In genomic region chr13:99357149-99357596, GRCh38 we compare ENCODE assay signal across 8 cellular contexts. TPM values are rescaled to one million over a fixed set of nuclear protein-coding genes. Genes with fewer than 3 reads are reported as not detected.
DNase-seq lines count a peak whose midpoint lies in the region; ATAC-seq, FAIRE-seq and TF ChIP-seq lines count a peak whose summit lies in the region.

No MANE protein-coding gene starts in this region.

- H3K9me3 ChIP-seq in small intestine (ENCODE audit: control insufficient read depth, low read depth) = no peaks in the 10 kb centered on the region

- no peak overlapping the region for H2BK5ac ChIP-seq in mesendoderm (ENCODE audit: low read length)

- H3K23ac ChIP-seq in mesendoderm (ENCODE audit: low read length) = no peak overlapping the region

- 46 to 81% (median 62%) methylated on average over 8 of the region's 8 CpGs for WGBS in small intestine, 3 donors
- no CpG with 5 or more reads among the region's 8 CpGs for WGBS in mesendoderm (ENCODE audit: extremely low coverage, insufficient coverage, low lambda C conversion rate)

- H3K79me1 ChIP-seq in mesendoderm (ENCODE audit: low read length) = no peaks in the 10 kb centered on the region

- no peaks in the 10 kb centered on the region for H3K27me3 Mint-ChIP-seq in dendritic cell treated with granulocyte-macrophage colony-stimulating factor and Interleukin-4, amounts not matched to agents 40 ng/mL and 50 ng/mL, for 4 days

- no peak overlapping the region for H4K5ac ChIP-seq in mesendoderm (ENCODE audit: low read length)

- no peak for FAIRE-seq in small intestine (lab: Jason Lieb, UNC)

- peaks cover 0 to 12% of the 10 kb centered on the region in 2 donors for H3K36me3 ChIP-seq in small intestine (ENCODE audit: control insufficient read depth in 2 of 2, insufficient read depth in 2 of 2, low read length in 2 of 2)
- peaks cover 2% of the 10 kb centered on the region for H3K36me3 ChIP-seq in mesendoderm (ENCODE audit: control insufficient read depth, insufficient read depth, low read length)

- in situ Hi-C loops in G401 (cut with HindIII; ENCODE audit: low sequenced_read_pairs) = no loop called here

- no peak overlapping the region for H2AK5ac ChIP-seq in mesendoderm (ENCODE audit: low read length)

- no peaks in the 10 kb centered on the region for H3K9me3 Mint-ChIP-seq in dendritic cell treated with granulocyte-macrophage colony-stimulating factor and Interleukin-4, amounts not matched to agents 40 ng/mL and 50 ng/mL, for 4 days

- H3K27ac ChIP-seq in small intestine (ENCODE audit: low read depth in 1 of 2, low read length in 1 of 2) (peak overlapping the region; percentile 81 to 92), mesendoderm (ENCODE audit: low read depth, low read length) (no peak overlapping the region)

- peaks cover 62% of the 10 kb centered on the region for H3K4me1 Mint-ChIP-seq in dendritic cell treated with granulocyte-macrophage colony-stimulating factor and Interleukin-4, amounts not matched to agents 40 ng/mL and 50 ng/mL, for 4 days (ENCODE audit: low read depth)

- no peak overlapping the region for H3K4me3 Mint-ChIP-seq in dendritic cell treated with granulocyte-macrophage colony-stimulating factor and Interleukin-4, amounts not matched to agents 40 ng/mL and 50 ng/mL, for 4 days

- H3K18ac ChIP-seq in mesendoderm (ENCODE audit: low read length) = no peak overlapping the region

- H3K4ac ChIP-seq in mesendoderm (ENCODE audit: low read depth, low read length) = no peak overlapping the region

- DNase-seq in AG04449 (ENCODE audit: low read depth, low spot score) (peak; percentile 34), M059J (ENCODE audit: low read depth) (peak; percentile 87), small intestine (no peak), UCSD-AML1 (lab: John Stamatoyannopoulos, UW; ENCODE audit: unreplicated experiment) (no peak), G401 (ENCODE audit: low spot score) (no peak), mesendoderm (no peak)

- POLR2A ChIA-PET in AG04449 (lab: Yijun Ruan, JAX) = no interaction called here

- no peak for TF ChIP-seq CTCF in AG04449 (IDR thresholded peaks at IDR 0.05; ENCODE audit: insufficient read depth, low read length, missing control alignments)

- no peak overlapping the region for H2BK120ac ChIP-seq in mesendoderm (ENCODE audit: low read depth, low read length)

- H3K4me1 ChIP-seq in small intestine (ENCODE audit: control insufficient read depth in 2 of 2, insufficient read depth in 1 of 2, low read depth in 1 of 2, low read length in 1 of 2) (peaks cover 3 to 18% of the 10 kb centered on the region in 2 donors), mesendoderm (ENCODE audit: control insufficient read depth, low read depth, low read length) (peaks cover 9% of the 10 kb centered on the region)

- CTCF ChIA-PET in AG04449 (lab: Yijun Ruan, JAX) = no interaction called here

- H3K27ac Mint-ChIP-seq in dendritic cell treated with granulocyte-macrophage colony-stimulating factor and Interleukin-4, amounts not matched to agents 40 ng/mL and 50 ng/mL, for 4 days = peak overlapping the region; percentile 94

- H3K9ac ChIP-seq in mesendoderm (ENCODE audit: low read length) = no peak overlapping the region

- peaks cover 77% of the 10 kb centered on the region for H3K36me3 Mint-ChIP-seq in dendritic cell treated with granulocyte-macrophage colony-stimulating factor and Interleukin-4, amounts not matched to agents 40 ng/mL and 50 ng/mL, for 4 days (ENCODE audit: low read depth)

- H3K4me2 ChIP-seq in mesendoderm (ENCODE audit: low read length) = no peak overlapping the region

- H2BK15ac ChIP-seq in mesendoderm (replicated peaks; ENCODE audit: low read depth) = no peak overlapping the region

- no peaks in the 10 kb centered on the region for H3K79me2 ChIP-seq in mesendoderm (ENCODE audit: control insufficient read depth, insufficient read depth, low read length)

- H3K56ac ChIP-seq in mesendoderm (ENCODE audit: low read length) = no peak overlapping the region

- no peak overlapping the region for H4K8ac ChIP-seq in mesendoderm (ENCODE audit: low read depth, low read length)

- no peak overlapping the region for H3K4me3 ChIP-seq in AG04449 (ENCODE audit: low read depth, low read length)
- no peak overlapping the region for H3K4me3 ChIP-seq in small intestine (ENCODE audit: low read depth in 1 of 2, low read length in 2 of 2)
- H3K4me3 ChIP-seq in mesendoderm (ENCODE audit: low read length) = no peak overlapping the region

- H3K27me3 ChIP-seq in small intestine (ENCODE audit: control insufficient read depth in 2 of 2, insufficient read depth in 2 of 2, low read length in 2 of 2) = no peaks in the 10 kb centered on the region
- no peaks in the 10 kb centered on the region for H3K27me3 ChIP-seq in mesendoderm (ENCODE audit: insufficient read depth, low read length, poor library complexity)

- intact Hi-C loops in dendritic cell treated with granulocyte-macrophage colony-stimulating factor and Interleukin-4, amounts not matched to agents 40 ng/mL and 50 ng/mL, for 4 days (cut with micrococcal nuclease) = loop anchor here (5.0 kb wide), 1 partner anchor 35 kb away; no protein-coding TSS in a partner anchor

- ATAC-seq in GM21360 (IDR thresholded peaks at IDR 0.05; ENCODE audit: unreplicated experiment) = peak; percentile 36

RNA-seq across cellular contexts. Expression of gene GPR183, which starts 50.0 kb away (rescaled TPM):
- 0.12 and 0.74 TPM in 2 replicates for total RNA-seq in M059J (2014; rRNA removed; shearing (Covaris generic))
- 1 to 10 TPM in 2 of 3 donors, not detected in 1; 2.4 to 5.5 TPM for polyA plus RNA-seq in small intestine
- total RNA-seq in G401 (2014; rRNA removed; shearing (Covaris generic)) = not detected in 2 replicates
- polyA plus RNA-seq in mesendoderm (2013, experiment 1 of 2) = 0.01 TPM
- polyA plus RNA-seq in mesendoderm (2013, experiment 2 of 2) = 0.01 TPM

Comparison
In these comparisons a context has a peak if more than half of its experiments do, and no peak if none do; other contexts are left out.
1. DNase-seq: peak in AG04449 (single experiment) and M059J (single experiment); none in small intestine (single experiment), UCSD-AML1 (single experiment), G401 (single experiment) and mesendoderm (single experiment).